In the genomic region with DNA sequence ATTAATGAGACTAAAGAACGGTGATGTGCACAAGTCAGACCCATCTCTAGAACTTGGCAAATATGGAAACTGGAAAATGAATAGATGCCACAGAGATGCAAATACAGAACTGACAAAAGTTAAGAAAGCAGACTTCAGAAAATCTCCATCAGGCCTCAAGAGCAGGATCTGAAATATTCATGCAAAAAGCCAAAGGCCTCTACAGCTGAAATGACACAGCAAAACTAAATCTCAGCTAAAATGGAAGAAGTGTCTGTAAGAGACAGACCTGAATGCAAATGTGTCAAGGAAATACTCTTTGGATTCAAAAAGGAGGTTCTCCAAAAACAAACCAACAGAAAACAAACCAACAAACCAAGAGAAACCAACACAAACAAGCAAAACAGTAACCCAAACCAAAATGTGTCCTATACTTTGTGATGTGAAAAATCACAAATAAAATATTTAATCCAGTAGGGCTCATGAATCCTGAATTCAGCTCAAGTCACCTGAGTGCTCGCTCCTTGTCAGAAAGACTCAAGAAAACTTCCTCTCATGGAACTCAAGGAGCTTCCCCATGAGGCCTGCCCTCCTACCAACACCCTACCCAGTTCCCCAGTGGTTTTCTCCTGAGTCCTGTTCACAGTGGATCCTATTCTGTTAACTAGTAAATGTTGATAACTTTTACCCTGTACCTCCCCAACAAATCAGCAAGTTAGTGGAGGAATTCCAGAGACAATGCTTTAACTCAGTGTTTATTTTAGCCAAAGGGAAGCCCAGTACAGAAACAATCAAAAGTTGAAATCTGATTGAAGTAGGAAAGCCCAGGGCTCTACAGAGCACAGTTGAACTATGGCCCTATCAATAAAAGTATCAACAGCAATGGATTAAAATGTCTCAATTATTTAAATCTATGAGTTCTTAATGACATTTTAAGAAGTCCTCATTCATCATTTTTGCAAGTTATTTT, we compare ENCODE assay signal across 1 cellular context.
TF ChIP-seq lines count a peak whose summit lies in the region.

No MANE protein-coding gene starts in this region.

TF ChIP-seq in IMR-90, 13 proteins besides CTCF, POLR2A, EP300 and RAD21:
- TF ChIP-seq, protein P1, sequence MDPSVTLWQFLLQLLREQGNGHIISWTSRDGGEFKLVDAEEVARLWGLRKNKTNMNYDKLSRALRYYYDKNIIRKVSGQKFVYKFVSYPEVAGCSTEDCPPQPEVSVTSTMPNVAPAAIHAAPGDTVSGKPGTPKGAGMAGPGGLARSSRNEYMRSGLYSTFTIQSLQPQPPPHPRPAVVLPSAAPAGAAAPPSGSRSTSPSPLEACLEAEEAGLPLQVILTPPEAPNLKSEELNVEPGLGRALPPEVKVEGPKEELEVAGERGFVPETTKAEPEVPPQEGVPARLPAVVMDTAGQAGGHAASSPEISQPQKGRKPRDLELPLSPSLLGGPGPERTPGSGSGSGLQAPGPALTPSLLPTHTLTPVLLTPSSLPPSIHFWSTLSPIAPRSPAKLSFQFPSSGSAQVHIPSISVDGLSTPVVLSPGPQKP (IDR thresholded peaks at IDR 0.05; ENCODE audit: borderline replicate concordance, low read depth, low read length) = no peak
- TF ChIP-seq CHD1 (IDR thresholded peaks at IDR 0.05; ENCODE audit: low read depth, low read length) (no peak), CEBPB (IDR thresholded peaks at IDR 0.05; ENCODE audit: low read depth, low read length) (no peak), MAZ (IDR thresholded peaks at IDR 0.05; ENCODE audit: borderline replicate concordance, low read depth, low read length) (no peak), FOS (IDR thresholded peaks at IDR 0.05; ENCODE audit: low read depth, low read length) (no peak), RFX5 (IDR thresholded peaks at IDR 0.05; ENCODE audit: low read depth, low read length) (no peak), MAFK (IDR thresholded peaks at IDR 0.05; ENCODE audit: low read depth, low read length) (no peak)
